In the genomic region with DNA sequence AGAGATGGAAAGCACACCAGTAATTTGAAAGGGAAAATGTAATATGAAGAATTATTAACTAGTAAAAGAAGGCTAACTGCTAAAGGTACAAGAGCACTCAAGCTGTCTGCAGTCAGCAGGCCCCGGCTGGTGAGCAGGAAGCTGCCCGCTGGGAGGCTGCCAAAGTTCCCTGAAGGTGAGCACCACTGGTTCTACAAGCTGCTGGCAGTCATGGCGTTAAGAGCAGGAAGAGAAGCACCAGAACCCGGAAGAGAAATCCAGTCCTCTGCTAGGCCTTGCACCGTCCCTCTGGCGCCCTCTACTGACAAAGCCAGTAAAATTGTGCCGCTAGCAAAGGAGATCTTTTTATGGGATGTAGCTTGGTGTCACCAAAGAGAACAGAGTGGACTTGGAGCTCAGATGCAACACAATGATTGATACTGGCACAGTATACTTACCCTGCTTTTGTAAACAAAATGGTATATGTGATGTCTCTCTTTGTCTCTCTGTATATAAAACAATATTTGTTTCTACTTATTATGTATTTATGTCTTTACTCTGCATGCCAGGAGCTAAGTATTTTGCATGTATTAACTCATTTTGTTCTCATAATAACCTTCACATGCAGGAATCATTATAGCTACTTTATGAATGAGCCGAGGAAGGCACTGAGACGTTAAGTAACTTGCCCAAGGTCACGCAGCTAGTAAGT, we compare ENCODE assay signal across 8 cellular contexts. TPM values are rescaled to one million over a fixed set of nuclear protein-coding genes. Genes with fewer than 3 reads are reported as not detected.
DNase-seq lines count a peak whose midpoint lies in the region; ATAC-seq, FAIRE-seq and TF ChIP-seq lines count a peak whose summit lies in the region.

No MANE protein-coding gene starts in this region.

- peak overlapping the region; percentile 77 for H3K4me3 ChIP-seq in DOHH2 (ENCODE audit: low read length)
- H3K4me3 ChIP-seq in fibroblast of pulmonary artery (replicated peaks; ENCODE audit: low read depth, low read length): no peak overlapping the region
- H3K4me3 ChIP-seq in neuron (ENCODE audit: low read length): peak overlapping the region; percentile 44

- peak; percentile 65 for FAIRE-seq in RCC 7860 (lab: Jason Lieb, UNC)

- H3K27ac Mint-ChIP-seq in activated T-cell treated with anti-CD3 and anti-CD28 coated beads, Interleukin-2, amount 50 U/mL, for 72 hours: peak overlapping the region; percentile 95

- peaks cover 43% of the 10 kb centered on the region for H3K4me1 ChIP-seq in DOHH2 (ENCODE audit: control insufficient read depth, low read length)
- no peaks in the 10 kb centered on the region for H3K4me1 ChIP-seq in neuron (ENCODE audit: insufficient read depth, low read length)

- H3K4me2 ChIP-seq in DOHH2 (ENCODE audit: low read length): peak overlapping the region; percentile 84

- H3K4me3 Mint-ChIP-seq in activated T-cell treated with anti-CD3 and anti-CD28 coated beads, Interleukin-2, amount 50 U/mL, for 72 hours: peak overlapping the region; percentile 93 to 98

- H3K36me3 Mint-ChIP-seq in activated T-cell treated with anti-CD3 and anti-CD28 coated beads, Interleukin-2, amount 50 U/mL, for 72 hours (ENCODE audit: insufficient read depth in 2 of 2): peaks cover 2 to 12% of the 10 kb centered on the region in 2 donors

- H3K27me3 ChIP-seq in DOHH2 (ENCODE audit: control insufficient read depth, low read length) (no peaks in the 10 kb centered on the region), neuron (ENCODE audit: insufficient read depth, low read length) (no peaks in the 10 kb centered on the region)

- H3K27me3 Mint-ChIP-seq in activated T-cell treated with anti-CD3 and anti-CD28 coated beads, Interleukin-2, amount 50 U/mL, for 72 hours (ENCODE audit: low read depth): no peaks in the 10 kb centered on the region

- H3K36me3 ChIP-seq in DOHH2 (ENCODE audit: control insufficient read depth, low read length) (no peaks in the 10 kb centered on the region), neuron (ENCODE audit: insufficient read depth, low read length) (no peaks in the 10 kb centered on the region)

- peak; percentile 95 for DNase-seq in RCC 7860 (ENCODE audit: low spot score)
- DNase-seq in activated T-cell treated with anti-CD3 and anti-CD28 coated beads, Interleukin-2, amount 50 U/mL, for 72 hours: peak; percentile 93 to 94
- DNase-seq in fibroblast of pulmonary artery (ENCODE audit: low read depth): peak; percentile 95
- peak; percentile 76 for DNase-seq in stromal cell of bone marrow (ENCODE audit: low read depth)

- H3K79me2 ChIP-seq in DOHH2 (ENCODE audit: control insufficient read depth, low read length): peaks cover 17% of the 10 kb centered on the region

- H3K9me3 ChIP-seq in DOHH2 (ENCODE audit: control insufficient read depth, insufficient read depth, low read length) (no peaks in the 10 kb centered on the region), neuron (ENCODE audit: low read length) (no peaks in the 10 kb centered on the region)

- no peaks in the 10 kb centered on the region for H4K20me1 ChIP-seq in DOHH2 (ENCODE audit: control insufficient read depth, insufficient read depth, low read depth, low read length)

- H2AFZ ChIP-seq in neuron (ENCODE audit: low read depth, low read length): peak overlapping the region; percentile 91

- TF ChIP-seq CTCF in DOHH2 (IDR thresholded peaks at IDR 0.05; ENCODE audit: low read depth, low read length, poor library complexity, severe bottlenecking): peak; percentile 96
- TF ChIP-seq CTCF in LNCAP (IDR thresholded peaks at IDR 0.05): peak; percentile 86
- peak; percentile 97 for TF ChIP-seq CTCF in fibroblast of pulmonary artery (IDR thresholded peaks at IDR 0.05; ENCODE audit: low read length, missing control alignments)

- no peaks in the 10 kb centered on the region for H3K9me3 Mint-ChIP-seq in activated T-cell treated with anti-CD3 and anti-CD28 coated beads, Interleukin-2, amount 50 U/mL, for 72 hours

- H3K4me1 Mint-ChIP-seq in activated T-cell treated with anti-CD3 and anti-CD28 coated beads, Interleukin-2, amount 50 U/mL, for 72 hours (ENCODE audit: low read depth): peaks cover 65% of the 10 kb centered on the region

- peak overlapping the region; percentile 7 for H3K27ac ChIP-seq in DOHH2 (ENCODE audit: low read depth, low read length)

- no peaks in the 10 kb centered on the region for H3K9me2 ChIP-seq in DOHH2 (replicated peaks; ENCODE audit: control insufficient read depth, low read length)

- H3F3A ChIP-seq in DOHH2 (ENCODE audit: control insufficient read depth, insufficient read depth): peaks cover 7% of the 10 kb centered on the region

- ATAC-seq in GM21786 (IDR thresholded peaks at IDR 0.05; ENCODE audit: unreplicated experiment): peak; percentile 47
- peak; percentile 47 to 57 for ATAC-seq in activated T-cell treated with anti-CD3 and anti-CD28 coated beads, Interleukin-2, amount 50 U/mL, for 72 hours (replicated peaks in 1 of 2)

RNA-seq across cellular contexts. Expression of a gene that starts 28.1 kb away (rescaled TPM):
- 10 to 100 TPM; 45.0 to 78.7 TPM for total RNA-seq in activated T-cell treated with anti-CD3 and anti-CD28 coated beads, Interleukin-2, amount 50 U/mL, for 72 hours

RNA-seq across cellular contexts. Expression of a gene that starts 49.3 kb away (rescaled TPM):
- 10 to 100 TPM; 15.7 to 17.4 TPM for total RNA-seq in activated T-cell treated with anti-CD3 and anti-CD28 coated beads, Interleukin-2, amount 50 U/mL, for 72 hours
